Comparison of ENCODE assay signal across 18 cellular contexts in genomic region chr5:69268899-69269298, GRCh38. TPM values are rescaled to one million over a fixed set of nuclear protein-coding genes. Genes with fewer than 3 reads are reported as not detected.
A peak's percentile ranks its signal among the peaks of the same experiment; 100 is the strongest.
DNase-seq lines count a peak whose midpoint lies in the region; TF ChIP-seq lines count a peak whose summit lies in the region.
"Had no signal": no experiment of that assay in that cellular context is flagged by ENCODE, and none has a peak within 500 bp of the region (broad histone marks: within the 10 kb centered on the region; RNA-seq: fewer than 3 reads in every experiment).

No MANE protein-coding gene starts in this region.

- H3K4me1 Mint-ChIP-seq in endothelial cell (ENCODE audit: unreplicated experiment), result no peaks in the 10 kb centered on the region
- H3K4me1 Mint-ChIP-seq: H9 had no signal

- TF ChIP-seq CTCF in endothelial cell (IDR thresholded peaks at IDR 0.05; ENCODE audit: unreplicated experiment), result no peak

- H3K27ac Mint-ChIP-seq in endothelial cell (ENCODE audit: unreplicated experiment), result peak overlapping the region; percentile 42
- H3K27ac Mint-ChIP-seq: CD4-positive, alpha-beta T cell; H9 had no signal

- no peaks in the 10 kb centered on the region for H3K9me2 ChIP-seq in Karpas-422 (replicated peaks; ENCODE audit: insufficient read depth, low read length)

- H4K20me1 ChIP-seq in Karpas-422 (ENCODE audit: insufficient read depth, low read depth, low read length), result no peaks in the 10 kb centered on the region

- H3K27ac ChIP-seq in Karpas-422 (ENCODE audit: low read length) (peak overlapping the region; percentile 67), SK-N-MC (peak overlapping the region; percentile 81)
- H3K27ac ChIP-seq: SJSA1 had no signal

- peaks cover 17% of the 10 kb centered on the region for H3K4me1 ChIP-seq in Karpas-422 (ENCODE audit: low read length)
- H3K4me1 ChIP-seq: BE2C had no signal

- H3K4me3 ChIP-seq in Karpas-422 (ENCODE audit: low read length) (no peak overlapping the region), SK-N-MC (no peak overlapping the region)
- H3K4me3 ChIP-seq: SJSA1 had no signal

- H3K9ac ChIP-seq in Karpas-422 (ENCODE audit: low read length) (no peak overlapping the region), SK-N-MC (ENCODE audit: insufficient read length) (no peak overlapping the region)

- H3K36me3 Mint-ChIP-seq in endothelial cell (ENCODE audit: low read depth, unreplicated experiment), result peaks cover 3% of the 10 kb centered on the region

- H3K9me3 Mint-ChIP-seq in endothelial cell (ENCODE audit: unreplicated experiment), result no peaks in the 10 kb centered on the region
- H3K9me3 Mint-ChIP-seq: CD4-positive, alpha-beta T cell; H9 had no signal

- H3K36me3 ChIP-seq in Karpas-422 (ENCODE audit: insufficient read depth, low read length) (peaks cover 33% of the 10 kb centered on the region), SK-N-MC (ENCODE audit: insufficient read depth, low read length) (peaks cover 48% of the 10 kb centered on the region)

- H3K79me2 ChIP-seq in Karpas-422 (ENCODE audit: low read length), result no peaks in the 10 kb centered on the region

- H3K4me2 ChIP-seq in Karpas-422 (ENCODE audit: low read depth, low read length, poor library complexity, severe bottlenecking), result no peak overlapping the region

- POLR2A ChIA-PET in HEK293T (lab: Yijun Ruan, JAX), result no interaction called here

- no peaks in the 10 kb centered on the region for H3K9me3 ChIP-seq in Karpas-422 (ENCODE audit: low read length)
- H3K9me3 ChIP-seq in SK-N-MC (ENCODE audit: low read depth, low read length), result no peaks in the 10 kb centered on the region
- H3K9me3 ChIP-seq: BE2C, Caco-2, SJSA1 had no signal

- no peaks in the 10 kb centered on the region for H3K27me3 ChIP-seq in Karpas-422 (ENCODE audit: low read length)
- H3K27me3 ChIP-seq: BE2C, SJSA1 had no signal

- no peak overlapping the region for H2AFZ ChIP-seq in Karpas-422 (ENCODE audit: low read length)

- CTCF ChIA-PET in HEK293T (lab: Yijun Ruan, JAX), result no interaction called here

- H3K4me3 Mint-ChIP-seq in endothelial cell (ENCODE audit: unreplicated experiment), result no peak overlapping the region
- H3K4me3 Mint-ChIP-seq: CD4-positive, alpha-beta T cell; H9 had no signal

- peaks cover 2% of the 10 kb centered on the region for H3K27me3 Mint-ChIP-seq in endothelial cell (ENCODE audit: unreplicated experiment)
- H3K27me3 Mint-ChIP-seq: CD4-positive, alpha-beta T cell had no signal

- DNase-seq in NOMO-1 treated with DMSO at 0.1 percent for 48 hours (lab: John Stamatoyannopoulos, UW; ENCODE audit: unreplicated experiment) (peak; percentile 7), NOMO-1 treated with dmso at 0.1 percent for 144 hours (lab: John Stamatoyannopoulos, UW; ENCODE audit: unreplicated experiment) (no peak), Karpas-422 (peak; percentile 65), SK-N-MC (ENCODE audit: low read depth, low spot score) (no peak), endothelial cell (ENCODE audit: low spot score) (no peak), T1000 (lab: John Stamatoyannopoulos, UW) (no peak), HEK293T (ENCODE audit: extremely low spot score) (no peak)
- no peak for DNase-seq in stimulated activated CD4-positive, alpha-beta T cell treated with anti-CD3 and anti-CD28 coated beads, Interleukin-2, amount 100 ng/mL, for 24 hours
- DNase-seq: BE2C; Caco-2; CD4-positive, alpha-beta T cell; GF-D8; H9; NCI-H1092; NCI-H1436 treated with DMSO at 0.1 percent for 48 hours; NCI-H2081; NCI-H748 treated with DMSO at 0.1 percent for 48 hours had no signal

TF ChIP-seq in HEK293T, 16 proteins besides CTCF, POLR2A, EP300 and RAD21:
- TF ChIP-seq HDGF (IDR thresholded peaks at IDR 0.05; ENCODE audit: borderline replicate concordance) (no peak), ZNF384 (IDR thresholded peaks at IDR 0.05) (no peak), PKNOX1 (IDR thresholded peaks at IDR 0.05) (no peak), TARDBP (IDR thresholded peaks at IDR 0.05) (no peak), CTBP1 (IDR thresholded peaks at IDR 0.05; ENCODE audit: borderline replicate concordance) (no peak), SP1 (IDR thresholded peaks at IDR 0.05) (no peak), NFRKB (IDR thresholded peaks at IDR 0.05) (no peak), BHLHE40 (IDR thresholded peaks at IDR 0.05; ENCODE audit: borderline replicate concordance) (no peak), FOXA1 (IDR thresholded peaks at IDR 0.05) (no peak), SUZ12 (IDR thresholded peaks at IDR 0.05) (no peak), ELF4 (IDR thresholded peaks at IDR 0.05) (no peak), LEF1 (IDR thresholded peaks at IDR 0.05; ENCODE audit: borderline replicate concordance) (no peak), FOXK2 (IDR thresholded peaks at IDR 0.05) (no peak), FOXM1 (IDR thresholded peaks at IDR 0.05; ENCODE audit: borderline replicate concordance) (no peak)

RNA-seq across cellular contexts. Expression of gene CDK7, which starts 34.2 kb away (rescaled TPM):
- total RNA-seq in Karpas-422 (2014; rRNA removed; shearing (Covaris generic); ENCODE audit: low replicate concordance), result 42.1 and 47.1 TPM in 2 replicates
- 21.4 TPM for total RNA-seq in endothelial cell (ENCODE audit: unreplicated experiment)

Comparison
In these comparisons a context has a peak if more than half of its experiments do, and no peak if none do; other contexts are left out.
1. DNase-seq: peak in NOMO-1 treated with DMSO at 0.1 percent for 48 hours (single experiment) and Karpas-422 (single experiment); none in NOMO-1 treated with dmso at 0.1 percent for 144 hours (single experiment), SK-N-MC (single experiment), endothelial cell (single experiment), T1000 (single experiment), HEK293T (single experiment) and stimulated activated CD4-positive, alpha-beta T cell treated with anti-CD3 and anti-CD28 coated beads, Interleukin-2, amount 100 ng/mL, for 24 hours (0 of 2).